ENCODE assay signal across 8 cellular contexts in genomic region chr18:28175047-28175929, GRCh38. TPM values are rescaled to one million over a fixed set of nuclear protein-coding genes. Genes with fewer than 3 reads are reported as not detected.
DNase-seq lines count a peak whose midpoint lies in the region; ATAC-seq and TF ChIP-seq lines count a peak whose summit lies in the region.

No MANE protein-coding gene starts in this region.

- no peak overlapping the region for H3K4me3 ChIP-seq in epithelial cell of esophagus (ENCODE audit: low read length)

- H3K27ac Mint-ChIP-seq in natural killer cell: no peak overlapping the region

- no peak for ATAC-seq in natural killer cell
- no peak for ATAC-seq in HG03378 (IDR thresholded peaks at IDR 0.05; ENCODE audit: unreplicated experiment)
- ATAC-seq in GM21515 (IDR thresholded peaks at IDR 0.05; ENCODE audit: unreplicated experiment): no peak
- ATAC-seq in HG03432 (IDR thresholded peaks at IDR 0.05; ENCODE audit: unreplicated experiment): no peak
- ATAC-seq in GM21717 (IDR thresholded peaks at IDR 0.05; ENCODE audit: unreplicated experiment): no peak

- H3K4me3 Mint-ChIP-seq in natural killer cell: peak overlapping the region; percentile 73

- TF ChIP-seq CTCF in epithelial cell of esophagus (IDR thresholded peaks at IDR 0.05; ENCODE audit: insufficient read depth, low read depth, low read length, missing control alignments): no peak
- no peak for TF ChIP-seq CTCF in natural killer cell (IDR thresholded peaks at IDR 0.05)

- peaks cover 15% of the 10 kb centered on the region for H3K36me3 Mint-ChIP-seq in natural killer cell

- peaks cover 33 to 51% of the 10 kb centered on the region in 2 donors for H3K27me3 Mint-ChIP-seq in natural killer cell (ENCODE audit: low read depth in 2 of 2)

- peak; percentile 70 for DNase-seq in EH (ENCODE audit: low read depth)
- peak; percentile 88 for DNase-seq in NCI-H226
- DNase-seq in epithelial cell of esophagus (ENCODE audit: low read depth): peak; percentile 41
- no peak for DNase-seq in natural killer cell

- intact Hi-C loops in natural killer cell (cut with micrococcal nuclease): no loop called here

- H3K4me1 Mint-ChIP-seq in natural killer cell: peaks cover 11 to 15% of the 10 kb centered on the region in 2 donors

- peaks cover 0 to 2% of the 10 kb centered on the region in 2 donors for H3K9me3 Mint-ChIP-seq in natural killer cell

RNA-seq across cellular contexts. Expression of gene CDH2, which starts 1.6 kb away (rescaled TPM):
- total RNA-seq in natural killer cell: under 1 TPM; 0.09 to 0.35 (median 0.26) TPM
